Comparison of ENCODE assay signal across 8 cellular contexts in the genomic region with DNA sequence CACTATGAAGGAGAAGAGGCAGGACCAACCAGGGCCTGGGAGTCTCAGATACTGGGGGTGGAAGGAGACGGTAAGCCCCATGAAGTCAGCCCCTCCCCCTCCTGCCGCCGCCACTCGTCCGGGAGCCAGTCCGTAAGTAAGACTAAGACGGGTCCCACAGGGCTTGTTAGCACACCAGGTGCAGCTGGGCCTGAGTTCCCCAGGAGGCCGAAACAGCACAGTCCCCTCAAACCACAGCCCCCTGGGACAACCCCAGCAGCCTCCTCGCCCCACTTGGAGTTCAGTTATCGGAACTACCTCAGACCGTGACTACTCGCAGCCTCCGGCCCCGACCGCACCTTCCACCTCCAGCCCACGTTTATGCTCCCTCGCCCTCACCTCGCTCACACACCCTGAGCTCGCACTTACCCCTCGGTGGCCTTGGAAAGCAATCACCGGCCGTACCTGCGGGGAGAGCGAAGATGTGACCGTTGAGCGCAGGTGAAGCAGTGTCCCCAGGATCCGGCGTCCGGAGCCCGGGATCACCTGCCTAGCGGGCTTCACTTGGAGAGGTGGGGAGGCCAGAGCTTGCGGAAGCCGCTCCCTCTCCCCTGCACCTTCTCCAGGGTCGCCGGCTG. TPM values are rescaled to one million over a fixed set of nuclear protein-coding genes. Genes with fewer than 3 reads are reported as not detected.
DNase-seq lines count a peak whose midpoint lies in the region; ATAC-seq and TF ChIP-seq lines count a peak whose summit lies in the region.

No MANE protein-coding gene starts in this region.

- peak; percentile 45 for DNase-seq in DMS 273 (lab: John Stamatoyannopoulos, UW; ENCODE audit: unreplicated experiment)
- no peak for DNase-seq in DMS 273 treated with DMSO at 0.1 percent for 48 hours (lab: John Stamatoyannopoulos, UW)
- peak; percentile 6 for DNase-seq in MV-4-11 (lab: John Stamatoyannopoulos, UW)
- peak; percentile 18 for DNase-seq in astrocyte of the hippocampus (ENCODE audit: low read depth, low spot score)
- DNase-seq in kidney epithelial cell (ENCODE audit: low read depth) = no peak
- no peak for DNase-seq in WERI-Rb-1

- peaks cover 31% of the 10 kb centered on the region for H3K36me3 Mint-ChIP-seq in stimulated activated naive CD8-positive, alpha-beta T cell treated with anti-CD3 and anti-CD28 coated beads, Interleukin-15, Interleukin-2, amounts not matched to agents 100 ng/mL and 50 ng/mL, for 24 hours (ENCODE audit: low read depth)

- H3K27me3 ChIP-seq in kidney epithelial cell (ENCODE audit: control insufficient read depth, insufficient read depth, low read length) = no peaks in the 10 kb centered on the region
- H3K27me3 ChIP-seq in WERI-Rb-1 (ENCODE audit: insufficient read depth, low read depth, severe bottlenecking) = no peaks in the 10 kb centered on the region

- H3K4me3 Mint-ChIP-seq in stimulated activated naive CD8-positive, alpha-beta T cell treated with anti-CD3 and anti-CD28 coated beads, Interleukin-15, Interleukin-2, amounts not matched to agents 100 ng/mL and 50 ng/mL, for 24 hours = peak overlapping the region; percentile 85

- H3K9me3 Mint-ChIP-seq in stimulated activated naive CD8-positive, alpha-beta T cell treated with anti-CD3 and anti-CD28 coated beads, Interleukin-15, Interleukin-2, amounts not matched to agents 100 ng/mL and 50 ng/mL, for 24 hours = no peaks in the 10 kb centered on the region

- H3K27me3 Mint-ChIP-seq in stimulated activated naive CD8-positive, alpha-beta T cell treated with anti-CD3 and anti-CD28 coated beads, Interleukin-15, Interleukin-2, amounts not matched to agents 100 ng/mL and 50 ng/mL, for 24 hours = no peaks in the 10 kb centered on the region

- H3K27ac Mint-ChIP-seq in stimulated activated naive CD8-positive, alpha-beta T cell treated with anti-CD3 and anti-CD28 coated beads, Interleukin-15, Interleukin-2, amounts not matched to agents 100 ng/mL and 50 ng/mL, for 24 hours = no peak overlapping the region

- no peak for TF ChIP-seq CTCF in kidney epithelial cell (IDR thresholded peaks at IDR 0.05; ENCODE audit: insufficient read depth, low read length, poor library complexity, severe bottlenecking)
- TF ChIP-seq CTCF in WERI-Rb-1 (IDR thresholded peaks at IDR 0.05; ENCODE audit: low read depth, low read length) = no peak

- ATAC-seq in GM21825 (IDR thresholded peaks at IDR 0.05; ENCODE audit: unreplicated experiment) = peak; percentile 63

- H3K36me3 ChIP-seq in kidney epithelial cell (ENCODE audit: control insufficient read depth, insufficient read depth, low read length) = peaks cover 1% of the 10 kb centered on the region
- peaks cover 29% of the 10 kb centered on the region for H3K36me3 ChIP-seq in WERI-Rb-1

- no peak overlapping the region for H3K27ac ChIP-seq in WERI-Rb-1

- peaks cover 37% of the 10 kb centered on the region for H3K4me1 Mint-ChIP-seq in stimulated activated naive CD8-positive, alpha-beta T cell treated with anti-CD3 and anti-CD28 coated beads, Interleukin-15, Interleukin-2, amounts not matched to agents 100 ng/mL and 50 ng/mL, for 24 hours (ENCODE audit: low read depth)

- H3K4me3 ChIP-seq in kidney epithelial cell (ENCODE audit: low read depth, low read length) (peak overlapping the region; percentile 36), WERI-Rb-1 (ENCODE audit: low read depth, low read length) (no peak overlapping the region)

- no peaks in the 10 kb centered on the region for H3K9me3 ChIP-seq in WERI-Rb-1 (ENCODE audit: severe bottlenecking)

RNA-seq across cellular contexts. Expression of a gene that starts 0.6 kb away (rescaled TPM):
- 1.3 and 3.5 TPM in 2 replicates for total RNA-seq in kidney epithelial cell

RNA-seq across cellular contexts. Expression of a gene that starts 15.9 kb away (rescaled TPM):
- 582 and 942 TPM in 2 replicates for total RNA-seq in kidney epithelial cell

RNA-seq across cellular contexts. Expression of a gene that starts 23.8 kb away (rescaled TPM):
- 0.46 TPM in 1 of 2 replicates, not detected in the other for total RNA-seq in kidney epithelial cell

RNA-seq across cellular contexts. Expression of a gene that starts 24.2 kb away (rescaled TPM):
- total RNA-seq in kidney epithelial cell = 5.6 and 8.1 TPM in 2 replicates

RNA-seq across cellular contexts. Expression of a gene that starts 30.0 kb away (rescaled TPM):
- 218 and 244 TPM in 2 replicates for total RNA-seq in kidney epithelial cell

Comparison
In these comparisons a context has a peak if more than half of its experiments do, and no peak if none do; other contexts are left out.
1. DNase-seq: peak in DMS 273 (single experiment), MV-4-11 (single experiment) and astrocyte of the hippocampus (single experiment); none in DMS 273 treated with DMSO at 0.1 percent for 48 hours (single experiment), kidney epithelial cell (single experiment) and WERI-Rb-1 (single experiment).